ENCODE assay signal across 19 cellular contexts in the genomic region with DNA sequence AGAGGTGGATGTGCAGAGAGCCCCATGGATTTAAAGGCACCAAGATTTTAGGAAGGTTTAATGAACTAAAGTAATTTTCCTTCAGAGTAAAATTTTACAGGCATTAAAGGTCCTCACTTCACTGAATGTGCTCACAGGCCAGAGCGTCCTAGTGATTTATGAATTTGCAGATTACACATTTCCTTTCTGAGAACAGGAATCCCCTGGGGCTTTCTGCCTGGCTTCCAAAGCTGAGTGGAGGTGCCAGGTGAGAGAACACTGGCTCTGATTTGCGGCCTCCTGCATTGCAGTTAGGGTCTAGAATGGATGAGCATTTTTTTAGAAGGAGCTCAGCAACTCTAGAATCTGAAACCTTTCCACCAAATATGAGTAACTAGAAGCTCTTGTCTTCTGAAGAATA.
DNase-seq lines count a peak whose midpoint lies in the region; ATAC-seq and TF ChIP-seq lines count a peak whose summit lies in the region.
"Had no signal": no experiment of that assay in that cellular context is flagged by ENCODE, and none has a peak within 500 bp of the region (broad histone marks: within the 10 kb centered on the region; RNA-seq: fewer than 3 reads in every experiment).

No MANE protein-coding gene starts in this region.

- 15% methylated on average over 2 of the region's 2 CpGs for WGBS in prostate gland

- no peak overlapping the region for H3K27ac ChIP-seq in prostate gland
- H3K27ac ChIP-seq: ascending aorta, GM23248, testis had no signal

- peak; percentile 51 for ATAC-seq in GM21723 (IDR thresholded peaks at IDR 0.05; ENCODE audit: unreplicated experiment)
- ATAC-seq in HG03565 (IDR thresholded peaks at IDR 0.05; ENCODE audit: unreplicated experiment), result peak; percentile 45
- ATAC-seq in left cardiac atrium, result no peak
- ATAC-seq: esophagus mucosa, WTC11 had no signal

- intact Hi-C loops in prostate gland (cut with DNase I), result no loop called here
- intact Hi-C loops in left cardiac atrium (cut with DNase I), result no loop called here

- no peaks in the 10 kb centered on the region for H3K9me3 ChIP-seq in prostate gland
- H3K9me3 ChIP-seq: ascending aorta, testis had no signal

- no peak for TF ChIP-seq POLR2A in prostate gland (IDR thresholded peaks at IDR 0.05)

- TF ChIP-seq CTCF in prostate gland (IDR thresholded peaks at IDR 0.05), result no peak

- H3K4me3 ChIP-seq in prostate gland, result no peak overlapping the region
- H3K4me3 ChIP-seq: ascending aorta, GM23248, testis had no signal

- H3K36me3 ChIP-seq in prostate gland, result no peaks in the 10 kb centered on the region
- H3K36me3 ChIP-seq: ascending aorta had no signal

- DNase-seq in NCI-H146 (lab: John Stamatoyannopoulos, UW), result peak; percentile 15
- DNase-seq in NCI-H146 treated with DMSO at 0.1 percent for 48 hours (lab: John Stamatoyannopoulos, UW; ENCODE audit: unreplicated experiment), result no peak
- DNase-seq in prostate gland (ENCODE audit: low spot score), result peak; percentile 26
- DNase-seq in SHP77 (lab: John Stamatoyannopoulos, UW), result no peak
- DNase-seq in HuH-7 (ENCODE audit: low spot score), result no peak
- DNase-seq in left cardiac atrium, result no peak
- DNase-seq: activated CD4-positive, alpha-beta memory T cell treated with anti-CD3 and anti-CD28 coated beads, Interleukin-2, amount 10 ng/mL, durations not matched to agents 7 days and 5 days; activated naive CD4-positive, alpha-beta T cell treated with Interleukin-2 at 50 U/mL for 16 hours; activated T-cell treated with anti-CD3 and anti-CD28 coated beads, Interleukin-2, amount 50 U/mL, for 1 hour; GDM1; GM23248; NCI-H187; T-helper 2 cell; testis had no signal

- no peaks in the 10 kb centered on the region for H3K4me1 ChIP-seq in prostate gland (replicated peaks)
- H3K4me1 ChIP-seq: ascending aorta, testis had no signal

- H3K27me3 ChIP-seq in prostate gland (replicated peaks; ENCODE audit: insufficient read depth), result no peaks in the 10 kb centered on the region
- H3K27me3 ChIP-seq: ascending aorta, testis had no signal

Comparison
In these comparisons a context has a peak if more than half of its experiments do, and no peak if none do; other contexts are left out.
1. DNase-seq: peak in NCI-H146 (single experiment) and prostate gland (single experiment); none in NCI-H146 treated with DMSO at 0.1 percent for 48 hours (single experiment), SHP77 (0 of 2), HuH-7 (single experiment) and left cardiac atrium (single experiment).
2. ATAC-seq: peak in GM21723 (single experiment) and HG03565 (single experiment); none in left cardiac atrium (0 of 2).